Comparison of ENCODE assay signal across 4 cellular contexts in the genomic region with DNA sequence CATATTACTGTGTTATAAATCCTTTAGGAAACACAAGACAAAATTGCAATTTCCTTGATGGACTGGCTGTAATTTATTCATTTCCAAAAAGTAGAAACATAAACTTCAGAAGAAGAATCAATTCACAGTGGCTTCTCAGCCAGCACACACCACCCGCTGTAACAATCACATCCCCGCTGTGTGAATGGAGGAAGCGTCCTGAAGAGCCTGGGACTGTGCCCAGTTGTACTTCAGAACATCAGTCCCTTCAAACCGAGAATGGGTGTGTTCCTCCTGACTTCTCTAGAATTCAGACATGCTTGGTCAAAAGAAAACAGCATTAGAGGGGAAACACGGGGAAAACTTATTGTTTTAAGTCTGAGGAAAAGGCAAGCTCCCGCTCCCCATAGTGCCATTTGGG.
TF ChIP-seq lines count a peak whose summit lies in the region.

No MANE protein-coding gene starts in this region.

TF ChIP-seq in liver, 16 proteins besides CTCF, POLR2A, EP300 and RAD21:
- TF ChIP-seq SP1 (IDR thresholded peaks at IDR 0.05) (no peak), NR2F2 (IDR thresholded peaks at IDR 0.05) (peak; percentile 0)

TF ChIP-seq in HepG2, 621 proteins besides CTCF, POLR2A, EP300 and RAD21:
- no peak for TF ChIP-seq TEAD2 (CRISPR knock-in tag; IDR thresholded peaks at IDR 0.05)
- no peak for TF ChIP-seq RBM39 (IDR thresholded peaks at IDR 0.05; ENCODE audit: low read depth, low read length, poor library complexity, severe bottlenecking)
- no peak for TF ChIP-seq HDAC6 (IDR thresholded peaks at IDR 0.05; ENCODE audit: low read depth, low read length)
- TF ChIP-seq ZBTB2 (CRISPR knock-in tag; IDR thresholded peaks at IDR 0.05; ENCODE audit: low read depth) = no peak
- TF ChIP-seq KMT2A (CRISPR knock-in tag; IDR thresholded peaks at IDR 0.05) = no peak
- TF ChIP-seq IRF1 (CRISPR knock-in tag; IDR thresholded peaks at IDR 0.05; ENCODE audit: low read depth) = no peak
- TF ChIP-seq NCOR1 (IDR thresholded peaks at IDR 0.05; ENCODE audit: borderline replicate concordance, low read length) = no peak
- TF ChIP-seq ISL2 (CRISPR knock-in tag; IDR thresholded peaks at IDR 0.05) = no peak

TF ChIP-seq in GM23338, 12 proteins besides CTCF, POLR2A, EP300 and RAD21:
- TF ChIP-seq NANOG (IDR thresholded peaks at IDR 0.05; ENCODE audit: borderline replicate concordance) = no peak
TF ChIP-seq in GM23338: peak in this region for 0.

TF ChIP-seq in SK-N-SH treated with all-trans-retinoic acid at 6 μM for 48 hours, 23 proteins besides CTCF, POLR2A, EP300 and RAD21:
- TF ChIP-seq BACH2 (CRISPR knock-in tag; IDR thresholded peaks at IDR 0.05; ENCODE audit: borderline replicate concordance) (no peak), PATZ1 (CRISPR knock-in tag; IDR thresholded peaks at IDR 0.05; ENCODE audit: borderline replicate concordance) (no peak), ZNF565 (CRISPR knock-in tag; conservative IDR thresholded peaks at IDR 0.05; ENCODE audit: low read depth) (no peak), ESRRG (CRISPR knock-in tag; IDR thresholded peaks at IDR 0.05) (no peak), ZNF70 (CRISPR knock-in tag; IDR thresholded peaks at IDR 0.05) (no peak), OSR1 (CRISPR knock-in tag; IDR thresholded peaks at IDR 0.05) (no peak), ZFP3 (CRISPR knock-in tag; IDR thresholded peaks at IDR 0.05) (no peak), PPARA (CRISPR knock-in tag; IDR thresholded peaks at IDR 0.05; ENCODE audit: borderline replicate concordance) (no peak), TCF4 (CRISPR knock-in tag; IDR thresholded peaks at IDR 0.05; ENCODE audit: borderline replicate concordance) (no peak), CSDC2 (CRISPR knock-in tag; IDR thresholded peaks at IDR 0.05) (no peak), SNAI2 (CRISPR knock-in tag; IDR thresholded peaks at IDR 0.05) (no peak), ARNTL (CRISPR knock-in tag; IDR thresholded peaks at IDR 0.05; ENCODE audit: borderline replicate concordance, low read depth) (no peak), RARB (CRISPR knock-in tag; IDR thresholded peaks at IDR 0.05) (no peak), ZFP30 (CRISPR knock-in tag; IDR thresholded peaks at IDR 0.05) (no peak), TOX (CRISPR knock-in tag; IDR thresholded peaks at IDR 0.05; ENCODE audit: borderline replicate concordance) (no peak), GLIS3 (CRISPR knock-in tag; IDR thresholded peaks at IDR 0.05) (no peak)
- TF ChIP-seq, protein P1, sequence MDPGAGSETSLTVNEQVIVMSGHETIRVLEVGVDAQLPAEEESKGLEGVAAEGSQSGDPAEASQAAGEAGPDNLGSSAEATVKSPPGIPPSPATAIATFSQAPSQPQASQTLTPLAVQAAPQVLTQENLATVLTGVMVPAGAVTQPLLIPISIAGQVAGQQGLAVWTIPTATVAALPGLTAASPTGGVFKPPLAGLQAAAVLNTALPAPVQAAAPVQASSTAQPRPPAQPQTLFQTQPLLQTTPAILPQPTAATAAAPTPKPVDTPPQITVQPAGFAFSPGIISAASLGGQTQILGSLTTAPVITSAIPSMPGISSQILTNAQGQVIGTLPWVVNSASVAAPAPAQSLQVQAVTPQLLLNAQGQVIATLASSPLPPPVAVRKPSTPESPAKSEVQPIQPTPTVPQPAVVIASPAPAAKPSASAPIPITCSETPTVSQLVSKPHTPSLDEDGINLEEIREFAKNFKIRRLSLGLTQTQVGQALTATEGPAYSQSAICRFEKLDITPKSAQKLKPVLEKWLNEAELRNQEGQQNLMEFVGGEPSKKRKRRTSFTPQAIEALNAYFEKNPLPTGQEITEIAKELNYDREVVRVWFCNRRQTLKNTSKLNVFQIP (CRISPR knock-in tag; IDR thresholded peaks at IDR 0.05; ENCODE audit: borderline replicate concordance, low read depth) = no peak
- TF ChIP-seq, protein P2, sequence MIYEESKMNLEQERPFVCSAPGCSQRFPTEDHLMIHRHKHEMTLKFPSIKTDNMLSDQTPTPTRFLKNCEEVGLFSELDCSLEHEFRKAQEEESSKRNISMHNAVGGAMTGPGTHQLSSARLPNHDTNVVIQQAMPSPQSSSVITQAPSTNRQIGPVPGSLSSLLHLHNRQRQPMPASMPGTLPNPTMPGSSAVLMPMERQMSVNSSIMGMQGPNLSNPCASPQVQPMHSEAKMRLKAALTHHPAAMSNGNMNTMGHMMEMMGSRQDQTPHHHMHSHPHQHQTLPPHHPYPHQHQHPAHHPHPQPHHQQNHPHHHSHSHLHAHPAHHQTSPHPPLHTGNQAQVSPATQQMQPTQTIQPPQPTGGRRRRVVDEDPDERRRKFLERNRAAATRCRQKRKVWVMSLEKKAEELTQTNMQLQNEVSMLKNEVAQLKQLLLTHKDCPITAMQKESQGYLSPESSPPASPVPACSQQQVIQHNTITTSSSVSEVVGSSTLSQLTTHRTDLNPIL (CRISPR knock-in tag; IDR thresholded peaks at IDR 0.05; ENCODE audit: low read depth) = no peak
